In the genomic region with DNA sequence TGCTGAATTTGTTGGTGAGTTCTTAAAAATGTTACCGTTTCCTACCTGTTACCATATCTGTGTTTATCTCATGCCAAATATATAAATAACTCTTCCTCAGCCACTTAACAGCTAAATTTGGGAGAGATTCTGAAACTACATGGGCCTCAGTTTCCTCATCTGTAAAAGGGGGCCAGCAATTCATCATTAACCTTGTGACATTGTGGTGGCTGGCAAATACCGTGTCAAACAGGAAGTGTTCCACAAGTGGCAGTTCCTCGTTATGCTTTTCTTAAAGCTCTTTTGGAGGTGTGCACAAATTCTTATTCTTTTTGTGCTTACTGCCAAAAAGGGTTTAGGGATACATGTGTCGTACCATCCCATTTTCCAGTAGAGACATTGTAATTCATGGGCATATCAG, we compare ENCODE assay signal across 22 cellular contexts.
"Had no signal": no experiment of that assay in that cellular context is flagged by ENCODE, and none has a peak within 500 bp of the region (broad histone marks: within the 10 kb centered on the region; RNA-seq: fewer than 3 reads in every experiment).

No MANE protein-coding gene starts in this region.

- H3K27me3 ChIP-seq: breast epithelium, gastroesophageal sphincter, hepatocyte, spleen had no signal

- H3K4me2 ChIP-seq: hepatocyte had no signal

- H3K4me3 ChIP-seq: breast epithelium, gastroesophageal sphincter, hepatocyte, left ventricle myocardium inferior, lung, mucosa of descending colon, spleen, thoracic aorta had no signal

- FAIRE-seq: endothelial cell of umbilical vein, urothelium cell line had no signal

- H3K36me3 ChIP-seq: breast epithelium, gastroesophageal sphincter, left ventricle myocardium inferior, spleen, thoracic aorta had no signal

- ATAC-seq: activated naive CD8-positive, alpha-beta T cell treated with anti-CD3 and anti-CD28 coated beads, Interleukin-2, amount 50 U/mL, for 24 hours; gastroesophageal sphincter; mucosa of descending colon; natural killer cell treated with Interleukin-12 subunit alpha and Interleukin-12 subunit beta and Interleukin-15 and Interleukin-18, amount 100 ng/mL, for 72 hours; right cardiac atrium; stimulated activated naive CD8-positive, alpha-beta T cell treated with anti-CD3 and anti-CD28 coated beads, Interleukin-15, Interleukin-2, amounts not matched to agents 100 U/mL and 50 U/mL, for 24 hours had no signal

- H2AFZ ChIP-seq: hepatocyte had no signal

- H3K4me1 ChIP-seq: breast epithelium, gastroesophageal sphincter, left ventricle myocardium inferior had no signal

- H3K27ac ChIP-seq: breast epithelium, gastroesophageal sphincter, hepatocyte, left ventricle myocardium inferior, spleen, thoracic aorta had no signal

- DNase-seq: activated CD4-positive, alpha-beta memory T cell treated with anti-CD3 and anti-CD28 coated beads for 36 hours; activated CD4-positive, alpha-beta T cell treated with anti-CD3 and anti-CD28 coated beads, Interleukin-2, amount 10 ng/mL, durations not matched to agents 24 days and 14 days; activated CD4-positive, CD25-positive, alpha-beta regulatory T cell treated with anti-CD3 and anti-CD28 coated beads, Interleukin-2, amount 50 U/mL, for 72 hours; activated CD8-positive, alpha-beta memory T cell treated with anti-CD3 and anti-CD28 coated beads, Interleukin-2, amount 50 U/mL, for 48 hours; activated naive CD8-positive, alpha-beta T cell treated with anti-CD3 and anti-CD28 coated beads, Interleukin-2, amount 50 U/mL, for 24 hours; activated T-cell treated with anti-CD3 and anti-CD28 coated beads, Interleukin-2, amount 50 U/mL, for 24 hours; central memory CD4-positive, alpha-beta T cell; islet precursor cell; left ventricle myocardium inferior; mucosa of descending colon; right cardiac atrium; spleen; stimulated activated naive CD8-positive, alpha-beta T cell treated with anti-CD3 and anti-CD28 coated beads, Interleukin-15, Interleukin-2, amounts not matched to agents 100 U/mL and 50 U/mL, for 24 hours; trophoblast cell had no signal

- H3K9me3 ChIP-seq: breast epithelium had no signal
